8 cellular contexts compared by ENCODE assay signal in genomic region chr17:68234726-68235335, GRCh38. TPM values are rescaled to one million over a fixed set of nuclear protein-coding genes. Genes with fewer than 3 reads are reported as not detected.
A peak's percentile ranks its signal among the peaks of the same experiment; 100 is the strongest.
DNase-seq lines count a peak whose midpoint lies in the region; ATAC-seq and TF ChIP-seq lines count a peak whose summit lies in the region.
"Not testable (repeated sequence)": the region's sequence is repeated elsewhere in the genome, so short reads cannot be mapped to it uniquely, and the experiment has no call there.

No MANE protein-coding gene starts in this region.

- not testable (repeated sequence) for H3K36me3 Mint-ChIP-seq in activated T-cell treated with anti-CD3 and anti-CD28 coated beads, Interleukin-2, amount 50 U/mL, for 72 hours (ENCODE audit: insufficient read depth in 2 of 2); immature natural killer cell

- not testable (repeated sequence) for H3K27me3 ChIP-seq in psoas muscle (ENCODE audit: insufficient read depth in 3 of 3, low read length in 2 of 3)

- peak overlapping the region; percentile 32 to 52 for H3K4me3 Mint-ChIP-seq in activated T-cell treated with anti-CD3 and anti-CD28 coated beads, Interleukin-2, amount 50 U/mL, for 72 hours
- peak overlapping the region; percentile 79 to 86 (median 83) for H3K4me3 Mint-ChIP-seq in immature natural killer cell

- H3K9me3 ChIP-seq in psoas muscle = not testable (repeated sequence)

- H3K4me1 Mint-ChIP-seq in activated T-cell treated with anti-CD3 and anti-CD28 coated beads, Interleukin-2, amount 50 U/mL, for 72 hours (ENCODE audit: low read depth) = peaks cover 56% of the 10 kb centered on the region
- H3K4me1 Mint-ChIP-seq in immature natural killer cell = peaks cover 78 to 86% of the 10 kb centered on the region in 2 donors

- not testable (repeated sequence) for H3K36me3 ChIP-seq in psoas muscle (ENCODE audit: insufficient read depth in 1 of 2, low read depth in 1 of 2)

- DNase-seq in AG08395 (ENCODE audit: low spot score) (peak; percentile 65), OCI-M1 (lab: John Stamatoyannopoulos, UW) (peak; percentile 10), dedifferentiated amniotic fluid mesenchymal stem cell (ENCODE audit: extremely low spot score) (peak; percentile 22), immature natural killer cell (peak; percentile 89 to 91 (median 90))
- peak in 1 of 2 donors; percentile 50 for DNase-seq in activated T-cell treated with anti-CD3 and anti-CD28 coated beads, Interleukin-2, amount 50 U/mL, for 72 hours
- not testable (repeated sequence) for DNase-seq in psoas muscle

- not testable (repeated sequence) for H3K4me3 ChIP-seq in psoas muscle

- intact Hi-C loops in psoas muscle (cut with DNase I) = not testable (repeated sequence)

- H3K4me1 ChIP-seq in psoas muscle = not testable (repeated sequence)

- 85 to 90% (median 89%) methylated on average over 12 of the region's 12 CpGs for WGBS in psoas muscle, 3 donors

- not testable (repeated sequence) for H3K27me3 Mint-ChIP-seq in activated T-cell treated with anti-CD3 and anti-CD28 coated beads, Interleukin-2, amount 50 U/mL, for 72 hours (ENCODE audit: low read depth)
- peaks cover 17 to 27% (median 24%) of the 10 kb centered on the region in 3 donors for H3K27me3 Mint-ChIP-seq in immature natural killer cell (ENCODE audit: low read depth in 3 of 3)

- H3K27ac ChIP-seq in psoas muscle = peak overlapping the region; percentile 81

- H3K27ac Mint-ChIP-seq in activated T-cell treated with anti-CD3 and anti-CD28 coated beads, Interleukin-2, amount 50 U/mL, for 72 hours = peak overlapping the region; percentile 46
- H3K27ac Mint-ChIP-seq in immature natural killer cell = peak overlapping the region; percentile 98 to 100 (median 99)

- not testable (repeated sequence) for TF ChIP-seq CTCF in psoas muscle (IDR thresholded peaks at IDR 0.05)

- not testable (repeated sequence) for H3K9me3 Mint-ChIP-seq in activated T-cell treated with anti-CD3 and anti-CD28 coated beads, Interleukin-2, amount 50 U/mL, for 72 hours; immature natural killer cell

- ATAC-seq in GM18870 (IDR thresholded peaks at IDR 0.05; ENCODE audit: unreplicated experiment) = peak; percentile 46
- ATAC-seq in HG03175 (IDR thresholded peaks at IDR 0.05; ENCODE audit: unreplicated experiment) = peak; percentile 45
- ATAC-seq in activated T-cell treated with anti-CD3 and anti-CD28 coated beads, Interleukin-2, amount 50 U/mL, for 72 hours (replicated peaks in 1 of 2) = peak; percentile 13 to 26
- peak; percentile 69 to 83 (median 73) for ATAC-seq in psoas muscle

RNA-seq across cellular contexts. Expression of gene AMZ2, which starts 13.0 kb away (rescaled TPM):
- 100 to 1,000 TPM; 185 to 224 TPM for total RNA-seq in activated T-cell treated with anti-CD3 and anti-CD28 coated beads, Interleukin-2, amount 50 U/mL, for 72 hours
- 100 to 1,000 TPM; 146 to 193 (median 169) TPM for polyA plus RNA-seq in immature natural killer cell
- total RNA-seq in psoas muscle = 100 to 1,000 TPM in 2 of 4 donors, 10 to 100 TPM in 2; 71.6 to 121 (median 91.8) TPM
- 100 to 1,000 TPM in 1 of 3 donors, 10 to 100 TPM in 2; 31.1 to 105 (median 53.6) TPM for polyA plus RNA-seq in psoas muscle

RNA-seq across cellular contexts. Expression of gene SLC16A6, which starts 56.1 kb away (rescaled TPM):
- total RNA-seq in activated T-cell treated with anti-CD3 and anti-CD28 coated beads, Interleukin-2, amount 50 U/mL, for 72 hours = 1 to 10 TPM; 5.9 to 8.7 TPM
- polyA plus RNA-seq in immature natural killer cell (1 to 10 TPM in 2 of 3 donors, under 1 TPM in 1; 0.88 to 4.8 (median 3.5) TPM), psoas muscle (10 to 100 TPM in 1 of 3 donors, under 1 TPM in 2; 0.75 to 31.1 (median 0.86) TPM)
- 10 to 100 TPM in 1 of 4 donors, 1 to 10 TPM in 2, under 1 TPM in 1; 0.82 to 47.7 (median 6.4) TPM for total RNA-seq in psoas muscle

RNA-seq across cellular contexts. Expression of gene ARSG, which starts 56.5 kb away (rescaled TPM):
- total RNA-seq in activated T-cell treated with anti-CD3 and anti-CD28 coated beads, Interleukin-2, amount 50 U/mL, for 72 hours = 10 to 100 TPM; 24.2 to 24.6 TPM
- polyA plus RNA-seq in immature natural killer cell (10 to 100 TPM; 15.0 to 18.7 (median 15.3) TPM), psoas muscle (1 to 10 TPM; 1.7 to 3.7 (median 1.9) TPM)
- 1 to 10 TPM; 2.1 to 6.1 (median 3.1) TPM for total RNA-seq in psoas muscle

Comparison
In these comparisons a context has a peak if more than half of its experiments do, and no peak if none do; other contexts are left out.
1. ATAC-seq: peak in every context shown above with its lines; median percentile 73 in psoas muscle; 46 in GM18870; 45 in HG03175; 20 in activated T-cell treated with anti-CD3 and anti-CD28 coated beads, Interleukin-2, amount 50 U/mL, for 72 hours.